14 cellular contexts compared by ENCODE assay signal in genomic region chr10:109898666-109899577, GRCh38. TPM values are rescaled to one million over a fixed set of nuclear protein-coding genes. Genes with fewer than 3 reads are reported as not detected.
DNase-seq lines count a peak whose midpoint lies in the region; ATAC-seq and TF ChIP-seq lines count a peak whose summit lies in the region.
"Had no signal": no experiment of that assay in that cellular context is flagged by ENCODE, and none has a peak within 500 bp of the region (broad histone marks: within the 10 kb centered on the region; RNA-seq: fewer than 3 reads in every experiment).

No MANE protein-coding gene starts in this region.

- no peaks in the 10 kb centered on the region for H3K27me3 ChIP-seq in vagina

- TF ChIP-seq POLR2A in erythroblast (IDR thresholded peaks at IDR 0.05; ENCODE audit: low read length), result no peak
- TF ChIP-seq POLR2A in vagina (IDR thresholded peaks at IDR 0.05), result no peak

- H3K27ac ChIP-seq in vagina, result peak overlapping the region; percentile 72
- H3K27ac ChIP-seq: SK-N-MC had no signal

- no peaks in the 10 kb centered on the region for H3K36me3 ChIP-seq in vagina

- CTCF ChIA-PET in HEK293T (lab: Yijun Ruan, JAX), result interaction anchor here (1.6 kb wide), 1 partner anchor 15 kb away, joined by 4 read pairs; no protein-coding TSS in a partner anchor

- peak overlapping the region; percentile 24 for H3K27ac Mint-ChIP-seq in activated naive CD8-positive, alpha-beta T cell
- H3K27ac Mint-ChIP-seq in activated naive CD8-positive, alpha-beta T cell treated with anti-CD3 and anti-CD28 coated beads for 36 hours, result no peak overlapping the region

- POLR2A ChIA-PET in HEK293T (lab: Yijun Ruan, JAX), result no interaction called here

- H3K27me3 Mint-ChIP-seq in activated naive CD8-positive, alpha-beta T cell, result no peaks in the 10 kb centered on the region
- no peaks in the 10 kb centered on the region for H3K27me3 Mint-ChIP-seq in activated naive CD8-positive, alpha-beta T cell treated with anti-CD3 and anti-CD28 coated beads for 36 hours

- peaks cover 20% of the 10 kb centered on the region for H3K36me3 Mint-ChIP-seq in activated naive CD8-positive, alpha-beta T cell
- peaks cover 64% of the 10 kb centered on the region for H3K36me3 Mint-ChIP-seq in activated naive CD8-positive, alpha-beta T cell treated with anti-CD3 and anti-CD28 coated beads for 36 hours

- H3K9me3 Mint-ChIP-seq in activated naive CD8-positive, alpha-beta T cell (ENCODE audit: low read depth), result no peaks in the 10 kb centered on the region
- H3K9me3 Mint-ChIP-seq in activated naive CD8-positive, alpha-beta T cell treated with anti-CD3 and anti-CD28 coated beads for 36 hours, result peaks cover 2% of the 10 kb centered on the region

- intact Hi-C loops in vagina (cut with DNase I), result loop anchor here (10.0 kb wide), 1 partner anchor 106 kb away; the partner anchor contains the start of gene ADD3

- H3K4me3 Mint-ChIP-seq in activated naive CD8-positive, alpha-beta T cell, result no peak overlapping the region
- no peak overlapping the region for H3K4me3 Mint-ChIP-seq in activated naive CD8-positive, alpha-beta T cell treated with anti-CD3 and anti-CD28 coated beads for 36 hours

- no peaks in the 10 kb centered on the region for H3K9me3 ChIP-seq in vagina

- no peak overlapping the region for H3K4me3 ChIP-seq in vagina
- H3K4me3 ChIP-seq: GM12878, SK-N-MC had no signal

- TF ChIP-seq CTCF in vagina (IDR thresholded peaks at IDR 0.05), result no peak

- peaks cover 58% of the 10 kb centered on the region for H3K4me1 Mint-ChIP-seq in activated naive CD8-positive, alpha-beta T cell (ENCODE audit: low read depth)
- peaks cover 37% of the 10 kb centered on the region for H3K4me1 Mint-ChIP-seq in activated naive CD8-positive, alpha-beta T cell treated with anti-CD3 and anti-CD28 coated beads for 36 hours

- DNase-seq in activated naive CD8-positive, alpha-beta T cell treated with anti-CD3 and anti-CD28 coated beads for 36 hours, result no peak
- DNase-seq in erythroblast (lab: John Stamatoyannopoulos, UW), result peak; percentile 94 to 97
- DNase-seq in myocyte (ENCODE audit: low read depth), result peak; percentile 97
- no peak for DNase-seq in vagina (ENCODE audit: extremely low spot score in 2 of 2)
- no peak for DNase-seq in HEK293T (ENCODE audit: extremely low spot score)
- no peak for DNase-seq in hippocampal formation (lab: John Stamatoyannopoulos, UW)
- DNase-seq: AML-193; NCI-H2081 treated with DMSO at 0.1 percent for 48 hours; retina; stimulated activated naive CD4-positive, alpha-beta T cell treated with Interleukin-2 at 50 U/mL for 16 hours had no signal

- peaks cover 75% of the 10 kb centered on the region for H3K4me1 ChIP-seq in vagina

- ATAC-seq in HG02885 (IDR thresholded peaks at IDR 0.05; ENCODE audit: poor library complexity, unreplicated experiment), result no peak
- ATAC-seq: GM12878 had no signal

TF ChIP-seq in HEK293T, 16 proteins besides CTCF, POLR2A, EP300 and RAD21:
- no peak for TF ChIP-seq BHLHE40 (IDR thresholded peaks at IDR 0.05; ENCODE audit: borderline replicate concordance)
- no peak for TF ChIP-seq FOXK2 (IDR thresholded peaks at IDR 0.05)
- no peak for TF ChIP-seq SUZ12 (IDR thresholded peaks at IDR 0.05)
- TF ChIP-seq HDGF (IDR thresholded peaks at IDR 0.05; ENCODE audit: borderline replicate concordance), result no peak
- TF ChIP-seq ELF4 (IDR thresholded peaks at IDR 0.05), result no peak
- no peak for TF ChIP-seq SP1 (IDR thresholded peaks at IDR 0.05)
- TF ChIP-seq PKNOX1 (IDR thresholded peaks at IDR 0.05), result no peak
- no peak for TF ChIP-seq FOXA1 (IDR thresholded peaks at IDR 0.05)
- TF ChIP-seq CTBP1 (IDR thresholded peaks at IDR 0.05; ENCODE audit: borderline replicate concordance), result no peak
- no peak for TF ChIP-seq FOXM1 (IDR thresholded peaks at IDR 0.05; ENCODE audit: borderline replicate concordance)

RNA-seq across cellular contexts. Expression of gene XPNPEP1, which starts 24.4 kb away (rescaled TPM):
- total RNA-seq in activated naive CD8-positive, alpha-beta T cell treated with anti-CD3 and anti-CD28 coated beads for 36 hours, result 10 to 100 TPM; 90.2 to 96.5 TPM
- total RNA-seq in myocyte (129 and 174 TPM in 2 replicates), vagina (90.4 TPM)
- 75.2 TPM for polyA plus RNA-seq in myocyte (2012)

Comparison
In these comparisons a context has a peak if more than half of its experiments do, and no peak if none do; other contexts are left out.
1. DNase-seq: peak in erythroblast (2 of 2) and myocyte (single experiment); none in activated naive CD8-positive, alpha-beta T cell treated with anti-CD3 and anti-CD28 coated beads for 36 hours (single experiment), vagina (0 of 2), HEK293T (single experiment) and hippocampal formation (0 of 2).